15 cellular contexts compared by ENCODE assay signal in the genomic region with DNA sequence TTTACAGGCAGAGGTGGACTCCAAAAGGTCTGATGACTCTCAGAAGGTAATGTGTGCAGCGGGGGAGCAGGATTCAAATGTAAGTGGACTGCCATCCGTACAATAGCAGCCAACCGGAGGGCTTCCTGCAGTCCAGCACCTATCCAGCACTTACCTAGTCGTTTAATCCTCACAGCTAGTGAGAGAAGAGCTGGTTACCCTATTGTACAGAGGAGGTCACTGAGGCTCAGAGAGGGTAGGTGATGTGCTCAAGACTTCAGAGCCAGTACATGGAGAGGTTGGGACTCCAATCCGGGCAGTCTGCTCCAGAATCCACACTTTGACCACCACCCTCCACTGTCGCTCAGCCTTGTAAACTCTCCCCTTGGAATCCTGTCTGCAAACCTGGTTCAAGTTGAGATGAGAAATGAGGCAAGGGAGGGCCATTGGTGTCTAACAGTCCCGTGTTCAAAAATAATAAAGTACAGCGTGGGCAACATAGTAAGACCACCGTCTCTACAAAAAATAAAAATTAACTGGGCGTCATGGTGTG. TPM values are rescaled to one million over a fixed set of nuclear protein-coding genes. Genes with fewer than 3 reads are reported as not detected.
DNase-seq lines count a peak whose midpoint lies in the region; ATAC-seq, FAIRE-seq and TF ChIP-seq lines count a peak whose summit lies in the region.
"Had no signal": no experiment of that assay in that cellular context is flagged by ENCODE, and none has a peak within 500 bp of the region (broad histone marks: within the 10 kb centered on the region; RNA-seq: fewer than 3 reads in every experiment).

No MANE protein-coding gene starts in this region.

- no peak for ATAC-seq in HG03565 (IDR thresholded peaks at IDR 0.05; ENCODE audit: unreplicated experiment)

- peak; percentile 8 for DNase-seq in NCI-H2196 (lab: John Stamatoyannopoulos, UW; ENCODE audit: unreplicated experiment)
- no peak for DNase-seq in NCI-H2196 treated with DMSO at 0.1 percent for 48 hours (lab: John Stamatoyannopoulos, UW; ENCODE audit: unreplicated experiment)
- DNase-seq in NCI-H526 treated with DMSO at 0.1 percent for 48 hours (lab: John Stamatoyannopoulos, UW): peak; percentile 44
- DNase-seq in fibroblast of mammary gland (ENCODE audit: low read depth): peak; percentile 13
- DNase-seq in retina: peak; percentile 66
- no peak for DNase-seq in stimulated activated CD4-positive, alpha-beta T cell treated with anti-CD3 and anti-CD28 coated beads, Interleukin-12 subunit alpha, Interleukin-12 subunit beta, amount 100 ng/mL, for 4 hours
- DNase-seq in frontal cortex (ENCODE audit: low spot score in 2 of 2): no peak
- DNase-seq: activated CD4-positive, alpha-beta T cell treated with anti-CD3 and anti-CD28 coated beads, Interleukin-2, amount 50 U/mL, for 4 hours; activated naive CD4-positive, alpha-beta T cell; MG63; natural killer cell had no signal

- no peak overlapping the region for H3K4me3 ChIP-seq in fibroblast of mammary gland (ENCODE audit: control insufficient read depth, low read depth, low read length)
- H3K4me3 ChIP-seq: MG63 had no signal

- FAIRE-seq in frontal cortex (lab: Jason Lieb, UNC): no peak
- FAIRE-seq: keratinocyte, urothelium cell line had no signal

- no peak for TF ChIP-seq CTCF in fibroblast of mammary gland (conservative IDR thresholded peaks at IDR 0.05; ENCODE audit: control insufficient read depth, insufficient read depth, low read depth, low read length)

RNA-seq across cellular contexts. Expression of gene JAKMIP1, which starts 22.5 kb away (rescaled TPM):
- total RNA-seq in frontal cortex: 28.9 TPM
- total RNA-seq: fibroblast of lung had no signal

RNA-seq across cellular contexts. Expression of gene WFS1, which starts 46.8 kb away (rescaled TPM):
- total RNA-seq in frontal cortex: 3.7 TPM

Comparison
In these comparisons a context has a peak if more than half of its experiments do, and no peak if none do; other contexts are left out.
1. DNase-seq: peak in NCI-H2196 (single experiment), NCI-H526 treated with DMSO at 0.1 percent for 48 hours (single experiment), fibroblast of mammary gland (single experiment) and retina (single experiment); none in NCI-H2196 treated with DMSO at 0.1 percent for 48 hours (single experiment), stimulated activated CD4-positive, alpha-beta T cell treated with anti-CD3 and anti-CD28 coated beads, Interleukin-12 subunit alpha, Interleukin-12 subunit beta, amount 100 ng/mL, for 4 hours (single experiment) and frontal cortex (0 of 2).